ENCODE assay signal across 8 cellular contexts in genomic region chr1:210373878-210374599, GRCh38. TPM values are rescaled to one million over a fixed set of nuclear protein-coding genes. Genes with fewer than 3 reads are reported as not detected.
DNase-seq lines count a peak whose midpoint lies in the region; ATAC-seq and TF ChIP-seq lines count a peak whose summit lies in the region.

No MANE protein-coding gene starts in this region.

- peak overlapping the region; percentile 86 for H3K27ac ChIP-seq in epithelial cell of prostate
- peak overlapping the region; percentile 94 for H3K27ac ChIP-seq in neural progenitor cell
- peak overlapping the region in 3 of 4 donors; percentile 41 to 70 (median 43) for H3K27ac ChIP-seq in tibial nerve

- peaks cover 35% of the 10 kb centered on the region for H3K4me1 Mint-ChIP-seq in neural progenitor cell

- ATAC-seq in GM18861 (IDR thresholded peaks at IDR 0.05; ENCODE audit: unreplicated experiment) (peak; percentile 62), HG03045 (IDR thresholded peaks at IDR 0.05; ENCODE audit: unreplicated experiment) (peak; percentile 70)

- H3K27ac Mint-ChIP-seq in neural progenitor cell, result no peak overlapping the region

- H3K9me3 ChIP-seq in BE2C (no peaks in the 10 kb centered on the region), neural progenitor cell (ENCODE audit: low read depth) (no peaks in the 10 kb centered on the region), tibial nerve (no peaks in the 10 kb centered on the region)

- no peak overlapping the region for H3K4me3 Mint-ChIP-seq in neural progenitor cell

- no peaks in the 10 kb centered on the region for H3K36me3 Mint-ChIP-seq in neural progenitor cell

- no peak overlapping the region for H2AFZ ChIP-seq in neural progenitor cell (replicated peaks)

- TF ChIP-seq CTCF in BE2C (IDR thresholded peaks at IDR 0.05; ENCODE audit: low read depth, low read length) (peak; percentile 99), neural progenitor cell (IDR thresholded peaks at IDR 0.05) (peak; percentile 99), tibial nerve (IDR thresholded peaks at IDR 0.05) (peak; percentile 39 to 83 (median 49))

- H3K27me3 Mint-ChIP-seq in neural progenitor cell (ENCODE audit: insufficient read depth, low read depth), result peaks cover 3% of the 10 kb centered on the region

- no peaks in the 10 kb centered on the region for H3K27me3 ChIP-seq in BE2C
- H3K27me3 ChIP-seq in neural progenitor cell, result no peaks in the 10 kb centered on the region
- no peaks in the 10 kb centered on the region for H3K27me3 ChIP-seq in tibial nerve

- no peaks in the 10 kb centered on the region for H3K9me3 Mint-ChIP-seq in neural progenitor cell

- no peaks in the 10 kb centered on the region for H4K20me1 ChIP-seq in neural progenitor cell (ENCODE audit: low read depth)

- TF ChIP-seq EP300 in tibial nerve (IDR thresholded peaks at IDR 0.05), result no peak

- peak overlapping the region; percentile 44 for H3K4me2 ChIP-seq in neural progenitor cell

- TF ChIP-seq POLR2A in tibial nerve (IDR thresholded peaks at IDR 0.05), result no peak

- peak; percentile 92 for DNase-seq in BE2C
- DNase-seq in NCI-H524 treated with DMSO at 0.1 percent for 48 hours (lab: John Stamatoyannopoulos, UW), result peak; percentile 23
- peak; percentile 58 to 63 for DNase-seq in activated CD4-positive, alpha-beta T cell treated with anti-CD3 and anti-CD28 coated beads, Interleukin-2, amount 50 U/mL, for 4 hours
- DNase-seq in epithelial cell of prostate (ENCODE audit: low read depth, low spot score), result peak; percentile 63
- DNase-seq in neural progenitor cell (ENCODE audit: low spot score), result peak; percentile 88
- DNase-seq in tibial nerve (ENCODE audit: low spot score in 2 of 2), result peak in 1 of 2 donors; percentile 19

- H3K4me1 ChIP-seq in BE2C (no peaks in the 10 kb centered on the region; the same call in 1 of the 2 replicates), neural progenitor cell (peaks cover 28% of the 10 kb centered on the region), tibial nerve (peaks cover 0 to 24% (median 7%) of the 10 kb centered on the region in 4 donors)

- no peak overlapping the region for H3K4me3 ChIP-seq in BE2C (ENCODE audit: low read depth, low read length)
- no peak overlapping the region for H3K4me3 ChIP-seq in neural progenitor cell
- H3K4me3 ChIP-seq in tibial nerve, result no peak overlapping the region

- H3K36me3 ChIP-seq in BE2C (no peaks in the 10 kb centered on the region), neural progenitor cell (no peaks in the 10 kb centered on the region), tibial nerve (no peaks in the 10 kb centered on the region)

- H3F3A ChIP-seq in neural progenitor cell (ENCODE audit: low read depth), result peaks cover 31% of the 10 kb centered on the region

- H3K79me2 ChIP-seq in neural progenitor cell (ENCODE audit: low read depth), result no peaks in the 10 kb centered on the region

- no peak overlapping the region for H3K9ac ChIP-seq in neural progenitor cell

- 31 to 33% methylated on average over 9 of the region's 9 CpGs for WGBS in tibial nerve, 2 donors

RNA-seq across cellular contexts. Expression of gene HHAT, which starts 45.3 kb away (rescaled TPM):
- polyA plus RNA-seq in BE2C (2012; ENCODE audit: insufficient read depth, insufficient read length, low read depth), result 10.9 TPM
- total RNA-seq in neural progenitor cell (ENCODE audit: low replicate concordance), result 10.3 and 15.4 TPM in 2 replicates
- total RNA-seq in tibial nerve, result 1 to 10 TPM; 4.8 to 5.9 (median 5.3) TPM

Comparison
In these comparisons a context has a peak if more than half of its experiments do, and no peak if none do; other contexts are left out.
1. CTCF ChIP-seq: peak in every context shown above with its lines; median percentile 99 in BE2C; 99 in neural progenitor cell; 49 in tibial nerve.
2. H3K27ac ChIP-seq: peak in every context shown above with its lines; median percentile 94 in neural progenitor cell; 86 in epithelial cell of prostate; 43 in tibial nerve.